In the genomic region with DNA sequence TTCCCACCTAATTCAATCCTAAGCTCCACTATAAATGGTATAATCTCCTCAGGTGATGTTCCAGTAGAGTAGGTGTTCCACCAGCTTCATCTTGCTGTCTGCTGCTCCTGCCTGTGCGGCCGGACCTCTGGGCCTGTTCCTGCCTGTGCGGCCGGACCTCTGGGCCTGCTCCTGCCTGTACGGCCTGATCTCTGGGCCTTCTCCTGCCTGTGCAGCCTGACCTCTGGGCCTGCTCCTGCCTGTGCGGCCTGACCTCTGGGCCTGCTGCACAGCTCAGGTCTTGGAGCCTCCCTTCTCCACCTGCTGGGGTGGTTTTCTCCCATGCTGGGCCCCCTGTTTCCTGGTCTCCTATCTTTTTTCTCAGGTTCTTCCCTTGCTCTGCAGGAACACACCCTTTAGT, we compare ENCODE assay signal across 14 cellular contexts.
DNase-seq lines count a peak whose midpoint lies in the region; ATAC-seq, FAIRE-seq and TF ChIP-seq lines count a peak whose summit lies in the region.
"Had no signal": no experiment of that assay in that cellular context is flagged by ENCODE, and none has a peak within 500 bp of the region (broad histone marks: within the 10 kb centered on the region; RNA-seq: fewer than 3 reads in every experiment).

No MANE protein-coding gene starts in this region.

- 94% methylated on average over 6 of the region's 6 CpGs for WGBS in K562 (ENCODE audit: insufficient coverage, low coverage, missing lambda C conversion rate)
- WGBS in HepG2 (ENCODE audit: low lambda C conversion rate) = 98% methylated on average over 6 of the region's 6 CpGs
- no CpG with 5 or more reads among the region's 6 CpGs for WGBS in trophoblast cell (ENCODE audit: extremely low coverage, insufficient coverage, insufficient read length)

- DNase-seq in K562 (ENCODE audit: extremely low read depth in 1 of 4, low spot score in 3 of 4) (no peak), HepG2 (ENCODE audit: low spot score) (no peak), trophoblast cell (no peak)
- no peak for DNase-seq in activated CD4-positive, alpha-beta T cell treated with anti-CD3 and anti-CD28 coated beads, Interleukin-2, amount 50 U/mL, for 48 hours
- no peak for DNase-seq in activated CD8-positive, alpha-beta memory T cell treated with anti-CD3 and anti-CD28 coated beads, Interleukin-2, amount 50 U/mL, for 4 hours
- DNase-seq: Calu3; CD8-positive, alpha-beta T cell; DMS79 treated with DMSO at 0.1 percent for 48 hours; GF-D8; GM23248 had no signal

- H3K9ac ChIP-seq in K562 (ENCODE audit: insufficient read depth in 1 of 2, low read depth in 2 of 2, low read length in 2 of 2) = no peak overlapping the region
- no peak overlapping the region for H3K9ac ChIP-seq in HepG2 (ENCODE audit: insufficient read depth, low read depth, low read length)
- no peak overlapping the region for H3K9ac ChIP-seq in trophoblast cell (ENCODE audit: low read length)
- H3K9ac ChIP-seq: BLaER1 treated with 17β-estradiol and CSF1 and Interleukin-3, amounts not matched to agents 10 nM and 100 nM; GM23248 had no signal

- H3K4ac ChIP-seq in trophoblast cell (ENCODE audit: low read depth, low read length) = no peak overlapping the region

- CTCF ChIA-PET in K562 (lab: Yijun Ruan, JAX; ENCODE audit: low intra/inter-chr PET ratio) = no interaction called here
- CTCF ChIA-PET in HepG2 (lab: Yijun Ruan, JAX; ENCODE audit: low intra/inter-chr PET ratio, low total read pairs) = no interaction called here

- no peak for TF ChIP-seq CTCF in K562 (IDR thresholded peaks at IDR 0.05 in 2 of 3, conservative IDR thresholded peaks at IDR 0.05 in 1 of 3; ENCODE audit: insufficient read depth in 2 of 3, low read depth in 1 of 3, low read length in 3 of 3)
- TF ChIP-seq CTCF in HepG2 (CRISPR knock-in tag; IDR thresholded peaks at IDR 0.05) = no peak

- no peak overlapping the region for H2BK5ac ChIP-seq in trophoblast cell (ENCODE audit: low read depth, low read length, poor library complexity)

- H3K23ac ChIP-seq in trophoblast cell (ENCODE audit: low read length) = no peak overlapping the region

- H3K27me3 ChIP-seq in K562 (ENCODE audit: control insufficient read depth in 2 of 2, insufficient read depth in 2 of 2, low read length in 2 of 2) (no peaks in the 10 kb centered on the region), HepG2 (ENCODE audit: control insufficient read depth in 1 of 2, insufficient read depth in 2 of 2, low read length in 2 of 2) (no peaks in the 10 kb centered on the region), trophoblast cell (ENCODE audit: insufficient read depth, low read length) (no peaks in the 10 kb centered on the region)
- H3K27me3 ChIP-seq: BLaER1 treated with 17β-estradiol and CSF1 and Interleukin-3, amounts not matched to agents 10 nM and 100 nM had no signal

- H3K36me3 ChIP-seq in K562 (ENCODE audit: control insufficient read depth, insufficient read depth, low read length) (peaks cover 73% of the 10 kb centered on the region), HepG2 (replicated peaks in 1 of 2; ENCODE audit: control insufficient read depth in 1 of 2, insufficient read depth in 2 of 2, low read length in 2 of 2) (peaks cover 20 to 62% of the 10 kb centered on the region in 2 experiments), trophoblast cell (ENCODE audit: control insufficient read depth in 1 of 2, insufficient read depth in 2 of 2, low read length in 2 of 2) (peaks cover 11 to 17% of the 10 kb centered on the region in 2 experiments)

- H4K20me1 ChIP-seq in K562 (replicated peaks; ENCODE audit: control insufficient read depth, insufficient read depth, low read length) (no peaks in the 10 kb centered on the region), HepG2 (ENCODE audit: insufficient read depth, low read length) (no peaks in the 10 kb centered on the region)
- H4K20me1 ChIP-seq: BLaER1 treated with 17β-estradiol and CSF1 and Interleukin-3, amounts not matched to agents 10 nM and 100 nM had no signal

- H3K27ac ChIP-seq in K562 (ENCODE audit: extremely low read depth, low read depth, low read length) (no peak overlapping the region), HepG2 (ENCODE audit: extremely low read length, insufficient read depth, low read length) (no peak overlapping the region), trophoblast cell (ENCODE audit: low read depth, low read length) (no peak overlapping the region)
- H3K27ac ChIP-seq: BLaER1 treated with 17β-estradiol and CSF1 and Interleukin-3, amounts not matched to agents 10 nM and 100 nM; GM23248 had no signal

- peaks cover 5% of the 10 kb centered on the region in 2 experiments; a peak in 3 of 5 replicates for H3K4me1 ChIP-seq in K562 (replicated peaks in 1 of 2; ENCODE audit: control insufficient read depth in 2 of 2, insufficient read depth in 2 of 2, low read length in 2 of 2)
- no peaks in the 10 kb centered on the region for H3K4me1 ChIP-seq in HepG2 (ENCODE audit: insufficient read depth, low read length)
- H3K4me1 ChIP-seq in trophoblast cell (ENCODE audit: control insufficient read depth in 1 of 2, insufficient read depth in 2 of 2, low read length in 2 of 2) = peaks cover 0 to 3% of the 10 kb centered on the region in 2 experiments
- H3K4me1 ChIP-seq: HAP-1 had no signal

- H4K91ac ChIP-seq in trophoblast cell (ENCODE audit: low read depth, low read length) = no peak overlapping the region

- no peak overlapping the region for H3K14ac ChIP-seq in trophoblast cell (ENCODE audit: low read length)

- H3K79me2 ChIP-seq in K562 (ENCODE audit: control insufficient read depth, insufficient read depth, low read length) (peaks cover 5% of the 10 kb centered on the region), HepG2 (ENCODE audit: insufficient read depth, low read length) (no peaks in the 10 kb centered on the region), trophoblast cell (ENCODE audit: control insufficient read depth, insufficient read depth, low read length, poor library complexity) (peaks cover 1% of the 10 kb centered on the region)

- peak overlapping the region; percentile 40 for H2BK12ac ChIP-seq in trophoblast cell (ENCODE audit: low read length)

- H3K9me3 ChIP-seq in K562 (replicated peaks; ENCODE audit: control insufficient read depth, insufficient read depth, low read depth, low read length) (no peaks in the 10 kb centered on the region), HepG2 (ENCODE audit: low read length) (no peaks in the 10 kb centered on the region), trophoblast cell (ENCODE audit: insufficient read depth, low read depth, low read length) (peaks cover 1% of the 10 kb centered on the region)
- H3K9me3 ChIP-seq: BLaER1 treated with 17β-estradiol and CSF1 and Interleukin-3, amounts not matched to agents 10 nM and 100 nM; HAP-1 had no signal

- in situ Hi-C loops in K562 (cut with MboI) (no loop called here), HepG2 (cut with HindIII; ENCODE audit: extremely low pct_ligation_motif_present, low pct_unique_long_range_greater_than_20kb) (no loop called here)

- TF ChIP-seq RAD21 in K562 (CRISPR knock-in tag; conservative IDR thresholded peaks at IDR 0.05 in 1 of 2, IDR thresholded peaks at IDR 0.05 in 1 of 2) (no peak), HepG2 (CRISPR knock-in tag; IDR thresholded peaks at IDR 0.05) (no peak)

- BruUV-seq in K562 (replicated peaks; lab: Mats Ljungman, UMichigan) (no TSS peak), HepG2 (replicated peaks; lab: Mats Ljungman, UMichigan) (no TSS peak)

- H3K4me3 ChIP-seq in K562 (no peak overlapping the region), HepG2 (replicated peaks in 1 of 3; ENCODE audit: insufficient read depth in 1 of 3, low read depth in 2 of 3, low read length in 3 of 3) (no peak overlapping the region), trophoblast cell (ENCODE audit: low read depth, low read length) (no peak overlapping the region)
- H3K4me3 ChIP-seq: BLaER1 treated with 17β-estradiol and CSF1 and Interleukin-3, amounts not matched to agents 10 nM and 100 nM; GM23248; HAP-1 had no signal

- POLR2A ChIA-PET in K562 (lab: Yijun Ruan, JAX) = interaction anchor here (0.7 to 1.6 kb wide), 5 partner anchors 8 to 264 kb away, joined by 3 to 4 read pairs (median 3); no protein-coding TSS in a partner anchor
- POLR2A ChIA-PET in HepG2 (lab: Yijun Ruan, JAX) = no interaction called here

- H4K12ac ChIP-seq in trophoblast cell (ENCODE audit: low read depth, low read length) = peak overlapping the region; percentile 70

- ATAC-seq in K562 (no peak), HepG2 (no peak), GM21825 (IDR thresholded peaks at IDR 0.05; ENCODE audit: unreplicated experiment) (no peak)
- ATAC-seq: CD8-positive, alpha-beta T cell had no signal

- FAIRE-seq in K562 (lab: Jason Lieb, UNC) (no peak), HepG2 (lab: Jason Lieb, UNC) (no peak)
- FAIRE-seq: GM19239 had no signal

- TF ChIP-seq POLR2A in K562 (conservative IDR thresholded peaks at IDR 0.05) = no peak
- no peak for TF ChIP-seq POLR2A in HepG2 (IDR thresholded peaks at IDR 0.05; ENCODE audit: insufficient read depth in 1 of 2, low read depth in 2 of 2, low read length in 2 of 2)

- H2AFZ ChIP-seq in K562 (ENCODE audit: low read depth, low read length) = no peak overlapping the region
- no peak overlapping the region for H2AFZ ChIP-seq in HepG2 (ENCODE audit: low read length)
- H2AFZ ChIP-seq in trophoblast cell (ENCODE audit: insufficient read depth, low read length, poor library complexity) = no peak overlapping the region
- H2AFZ ChIP-seq: GM23248 had no signal

- no peak overlapping the region for H2BK120ac ChIP-seq in trophoblast cell (ENCODE audit: insufficient read depth, low read length, poor library complexity)

- H3K4me2 ChIP-seq in K562 (ENCODE audit: insufficient read depth, low read length) (no peak overlapping the region), HepG2 (ENCODE audit: low read depth, low read length) (no peak overlapping the region), trophoblast cell (ENCODE audit: low read length) (no peak overlapping the region)
- H3K4me2 ChIP-seq: BLaER1 treated with 17β-estradiol and CSF1 and Interleukin-3, amounts not matched to agents 10 nM and 100 nM had no signal

- H2AK5ac ChIP-seq in trophoblast cell (ENCODE audit: low read length) = no peak overlapping the region

- intact Hi-C loops in K562 (cut with micrococcal nuclease) (no loop called here), HepG2 (cut with micrococcal nuclease; ENCODE audit: unreplicated experiment) (no loop called here)

- H3K9me1 ChIP-seq in K562 (ENCODE audit: control insufficient read depth, insufficient read depth, low read length) = no peaks in the 10 kb centered on the region

- TF ChIP-seq EP300 in K562 (IDR thresholded peaks at IDR 0.05; ENCODE audit: low read length) (no peak), HepG2 (IDR thresholded peaks at IDR 0.05; ENCODE audit: low read depth in 2 of 2, low read length in 2 of 2) (no peak), HepG2 (CRISPR knock-in tag; IDR thresholded peaks at IDR 0.05; ENCODE audit: borderline replicate concordance) (no peak)

- no peak overlapping the region for H4K8ac ChIP-seq in trophoblast cell (ENCODE audit: low read depth, low read length)

- H3K18ac ChIP-seq in trophoblast cell (ENCODE audit: low read length) = peak overlapping the region; percentile 82

- no peaks in the 10 kb centered on the region for H3K79me1 ChIP-seq in trophoblast cell (ENCODE audit: low read length)

TF ChIP-seq in K562, 482 proteins besides CTCF, POLR2A, EP300 and RAD21 (continues in another document):
- TF ChIP-seq IRF2 (CRISPR knock-in tag; IDR thresholded peaks at IDR 0.05) = no peak

TF ChIP-seq in HepG2, 621 proteins besides CTCF, POLR2A, EP300 and RAD21 (continues in another document):
- no peak for TF ChIP-seq GATA4 (IDR thresholded peaks at IDR 0.05; ENCODE audit: borderline replicate concordance, low read depth)
